In the genomic region with DNA sequence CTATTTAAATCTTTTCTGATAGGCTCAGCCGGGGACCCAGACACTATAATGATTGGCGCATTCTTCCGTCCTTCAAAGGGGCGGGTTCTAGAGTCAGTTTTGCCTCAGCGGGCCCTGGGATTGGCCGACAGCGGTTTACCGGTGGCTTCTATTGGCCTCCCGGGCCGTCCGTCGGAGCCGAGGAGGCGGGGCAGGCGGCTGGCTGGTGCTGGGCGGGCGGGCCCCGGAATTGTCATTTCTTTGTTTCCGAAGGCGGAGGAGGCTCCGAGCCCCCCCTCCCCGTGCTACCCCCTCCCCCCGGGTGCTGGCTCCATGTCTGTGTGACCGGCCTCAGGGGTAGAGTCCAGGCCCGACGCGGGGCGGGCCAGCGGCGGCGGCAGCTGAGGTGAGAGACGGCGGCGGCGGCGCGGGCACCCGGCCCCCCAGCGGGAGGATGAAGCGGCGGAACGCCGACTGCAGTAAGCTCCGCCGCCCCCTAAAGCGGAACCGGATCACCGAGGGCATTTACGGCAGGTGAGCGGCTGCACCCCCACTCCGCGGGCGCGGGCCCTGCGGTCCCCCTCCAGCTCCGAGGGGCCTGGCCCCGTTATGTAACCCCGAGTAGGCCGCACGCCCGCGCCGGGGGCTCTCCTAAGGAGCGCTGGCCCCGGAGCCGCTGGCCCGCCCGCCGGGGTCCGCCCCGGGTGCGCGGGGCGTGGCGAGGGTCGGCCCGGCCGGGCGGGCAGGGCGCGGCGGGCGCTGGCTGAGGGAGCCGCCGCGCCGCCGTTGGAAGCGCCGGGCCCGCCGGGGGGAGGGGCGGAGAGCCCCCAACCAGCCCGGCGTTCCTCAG, we compare ENCODE assay signal across 8 cellular contexts. TPM values are rescaled to one million over a fixed set of nuclear protein-coding genes. Genes with fewer than 3 reads are reported as not detected.
DNase-seq lines count a peak whose midpoint lies in the region; ATAC-seq and TF ChIP-seq lines count a peak whose summit lies in the region.

A gene with protein sequence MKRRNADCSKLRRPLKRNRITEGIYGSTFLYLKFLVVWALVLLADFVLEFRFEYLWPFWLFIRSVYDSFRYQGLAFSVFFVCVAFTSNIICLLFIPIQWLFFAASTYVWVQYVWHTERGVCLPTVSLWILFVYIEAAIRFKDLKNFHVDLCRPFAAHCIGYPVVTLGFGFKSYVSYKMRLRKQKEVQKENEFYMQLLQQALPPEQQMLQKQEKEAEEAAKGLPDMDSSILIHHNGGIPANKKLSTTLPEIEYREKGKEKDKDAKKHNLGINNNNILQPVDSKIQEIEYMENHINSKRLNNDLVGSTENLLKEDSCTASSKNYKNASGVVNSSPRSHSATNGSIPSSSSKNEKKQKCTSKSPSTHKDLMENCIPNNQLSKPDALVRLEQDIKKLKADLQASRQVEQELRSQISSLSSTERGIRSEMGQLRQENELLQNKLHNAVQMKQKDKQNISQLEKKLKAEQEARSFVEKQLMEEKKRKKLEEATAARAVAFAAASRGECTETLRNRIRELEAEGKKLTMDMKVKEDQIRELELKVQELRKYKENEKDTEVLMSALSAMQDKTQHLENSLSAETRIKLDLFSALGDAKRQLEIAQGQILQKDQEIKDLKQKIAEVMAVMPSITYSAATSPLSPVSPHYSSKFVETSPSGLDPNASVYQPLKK (plus strand): TSS at position 232 of the 829 bp plus-strand sequence. CDS start 202 bp downstream, at position 434.

- no peaks in the 10 kb centered on the region for H3K9me3 ChIP-seq in upper lobe of right lung

- no peaks in the 10 kb centered on the region for H3K27me3 ChIP-seq in upper lobe of right lung

- H3K4me1 ChIP-seq in upper lobe of right lung: peaks cover 36% of the 10 kb centered on the region

- intact Hi-C loops in left ventricle myocardium superior (cut with micrococcal nuclease) (no loop called here), upper lobe of right lung (cut with DNase I) (no loop called here)

- H3K9me3 Mint-ChIP-seq in T-helper 2 cell treated with Interferon-gamma antibody and Interleukin-4, amounts not matched to agents 5 μg/mL and 100 μg/mL, for 36 hours: no peaks in the 10 kb centered on the region
- no peaks in the 10 kb centered on the region for H3K9me3 Mint-ChIP-seq in progenitor cell of endocrine pancreas (ENCODE audit: low read depth)

- H3K4me3 Mint-ChIP-seq in T-helper 2 cell treated with Interferon-gamma antibody and Interleukin-4, amounts not matched to agents 5 μg/mL and 100 μg/mL, for 36 hours: peak within 1 kb of the TSS; percentile 97
- H3K4me3 Mint-ChIP-seq in progenitor cell of endocrine pancreas (ENCODE audit: low read depth): peak within 1 kb of the TSS; percentile 96

- ATAC-seq in GM18498 (IDR thresholded peaks at IDR 0.05; ENCODE audit: unreplicated experiment): peak; percentile 82
- ATAC-seq in HG02970 (IDR thresholded peaks at IDR 0.05; ENCODE audit: low FRiP score, unreplicated experiment): peak; percentile 84
- ATAC-seq in left ventricle myocardium superior: peak; percentile 96
- peak; percentile 95 for ATAC-seq in upper lobe of right lung

- TF ChIP-seq CTCF in progenitor cell of endocrine pancreas (IDR thresholded peaks at IDR 0.05; ENCODE audit: unreplicated experiment): peak; percentile 15
- TF ChIP-seq CTCF in upper lobe of right lung (IDR thresholded peaks at IDR 0.05): no peak

- H3K36me3 ChIP-seq in upper lobe of right lung: no peaks in the 10 kb centered on the region

- peak within 1 kb of the TSS; percentile 96 for H3K27ac ChIP-seq in upper lobe of right lung

- H3K4me3 ChIP-seq in upper lobe of right lung: peak within 1 kb of the TSS; percentile 86

- H3K36me3 Mint-ChIP-seq in T-helper 2 cell treated with Interferon-gamma antibody and Interleukin-4, amounts not matched to agents 5 μg/mL and 100 μg/mL, for 36 hours (ENCODE audit: low read depth): peaks cover 10% of the 10 kb centered on the region
- H3K36me3 Mint-ChIP-seq in progenitor cell of endocrine pancreas (ENCODE audit: insufficient read depth): no peaks in the 10 kb centered on the region

- peak within 1 kb of the TSS; percentile 99 for H3K27ac Mint-ChIP-seq in T-helper 2 cell treated with Interferon-gamma antibody and Interleukin-4, amounts not matched to agents 5 μg/mL and 100 μg/mL, for 36 hours
- H3K27ac Mint-ChIP-seq in progenitor cell of endocrine pancreas: peak within 1 kb of the TSS; percentile 100

- H3K4me1 Mint-ChIP-seq in T-helper 2 cell treated with Interferon-gamma antibody and Interleukin-4, amounts not matched to agents 5 μg/mL and 100 μg/mL, for 36 hours (ENCODE audit: low read depth): peaks cover 50% of the 10 kb centered on the region
- peaks cover 24% of the 10 kb centered on the region for H3K4me1 Mint-ChIP-seq in progenitor cell of endocrine pancreas (ENCODE audit: low read depth)

- DNase-seq in NCI-H1930 (lab: John Stamatoyannopoulos, UW) (peak; percentile 91 to 95), anterior cingulate cortex (lab: John Stamatoyannopoulos, UW) (peak; percentile 73 to 99 (median 97)), left ventricle myocardium superior (peak; percentile 97), progenitor cell of endocrine pancreas (ENCODE audit: low spot score, unreplicated experiment) (peak; percentile 95), upper lobe of right lung (peak; percentile 97)
- DNase-seq in T-helper 2 cell treated with Interferon-gamma antibody and Interleukin-4, amounts not matched to agents 5 μg/mL and 100 μg/mL, for 36 hours (ENCODE audit: low spot score): peak; percentile 96

- H3K27me3 Mint-ChIP-seq in T-helper 2 cell treated with Interferon-gamma antibody and Interleukin-4, amounts not matched to agents 5 μg/mL and 100 μg/mL, for 36 hours (ENCODE audit: low read depth): no peaks in the 10 kb centered on the region
- peaks cover 13% of the 10 kb centered on the region for H3K27me3 Mint-ChIP-seq in progenitor cell of endocrine pancreas

RNA-seq across cellular contexts. Expression of the gene that starts here (rescaled TPM):
- total RNA-seq in left ventricle myocardium superior: 15.6 TPM
- total RNA-seq in progenitor cell of endocrine pancreas: 31.2 and 31.5 TPM in 2 replicates
- 20.2 TPM for total RNA-seq in upper lobe of right lung

Comparison
In these comparisons a context has a peak if more than half of its experiments do, and no peak if none do; other contexts are left out.
1. Peak in every context shown above with its lines: DNase-seq, ATAC-seq, H3K4me3 ChIP-seq and H3K27ac ChIP-seq.